Comparison of ENCODE assay signal across 20 cellular contexts in genomic region chr17:9080296-9080914, GRCh38. TPM values are rescaled to one million over a fixed set of nuclear protein-coding genes. Genes with fewer than 3 reads are reported as not detected.
DNase-seq lines count a peak whose midpoint lies in the region; ATAC-seq, FAIRE-seq and TF ChIP-seq lines count a peak whose summit lies in the region.
"Had no signal": no experiment of that assay in that cellular context is flagged by ENCODE, and none has a peak within 500 bp of the region (broad histone marks: within the 10 kb centered on the region; RNA-seq: fewer than 3 reads in every experiment).

No MANE protein-coding gene starts in this region.

- H3K36me3 ChIP-seq in small intestine (ENCODE audit: control insufficient read depth in 2 of 2, insufficient read depth in 2 of 2, low read length in 2 of 2), result no peaks in the 10 kb centered on the region
- H3K36me3 ChIP-seq in testis (ENCODE audit: low read depth, missing control alignments), result no peaks in the 10 kb centered on the region
- H3K36me3 ChIP-seq: BLaER1, cardiac muscle cell, lower lobe of right lung, right atrium auricular region had no signal

- H3K27ac ChIP-seq in small intestine (ENCODE audit: low read depth in 1 of 2, low read length in 1 of 2) (no peak overlapping the region), testis (no peak overlapping the region)
- H3K27ac ChIP-seq: cardiac muscle cell, epithelial cell of prostate, hepatocyte, lower lobe of right lung, right atrium auricular region had no signal

- peaks cover 2% of the 10 kb centered on the region for H3K4me1 Mint-ChIP-seq in activated CD4-positive, alpha-beta T cell treated with anti-CD3 and anti-CD28 coated beads, Interleukin-2, amount 10 ng/mL, durations not matched to agents 7 days and 5 days
- H3K4me1 Mint-ChIP-seq in activated CD4-positive, alpha-beta memory T cell treated with anti-CD3 and anti-CD28 coated beads for 36 hours (ENCODE audit: low read depth), result peaks cover 3% of the 10 kb centered on the region
- peaks cover 4% of the 10 kb centered on the region for H3K4me1 Mint-ChIP-seq in endothelial cell (ENCODE audit: unreplicated experiment)

- CTCF ChIA-PET in activated CD4-positive, alpha-beta T cell treated with anti-CD3 and anti-CD28 coated beads, Interleukin-2, amount 10 ng/mL, durations not matched to agents 7 days and 5 days (lab: Charles Lee), result interaction anchor here (1.1 kb wide), 1 partner anchor 12 kb away, joined by 3 read pairs; no protein-coding TSS in a partner anchor
- CTCF ChIA-PET in activated CD4-positive, alpha-beta memory T cell treated with anti-CD3 and anti-CD28 coated beads for 36 hours (lab: Charles Lee), result no interaction called here

- H3K4me3 Mint-ChIP-seq in activated CD4-positive, alpha-beta T cell treated with anti-CD3 and anti-CD28 coated beads, Interleukin-2, amount 10 ng/mL, durations not matched to agents 7 days and 5 days, result no peak overlapping the region
- H3K4me3 Mint-ChIP-seq in activated CD4-positive, alpha-beta memory T cell treated with anti-CD3 and anti-CD28 coated beads for 36 hours, result no peak overlapping the region
- no peak overlapping the region for H3K4me3 Mint-ChIP-seq in endothelial cell (ENCODE audit: unreplicated experiment)
- H3K4me3 Mint-ChIP-seq: dendritic cell treated with granulocyte-macrophage colony-stimulating factor and Interleukin-4, amounts not matched to agents 40 ng/mL and 50 ng/mL, for 4 days had no signal

- POLR2A ChIA-PET in activated CD4-positive, alpha-beta T cell treated with anti-CD3 and anti-CD28 coated beads, Interleukin-2, amount 10 ng/mL, durations not matched to agents 7 days and 5 days (lab: Charles Lee), result no interaction called here
- POLR2A ChIA-PET in activated CD4-positive, alpha-beta memory T cell treated with anti-CD3 and anti-CD28 coated beads for 36 hours (lab: Charles Lee), result no interaction called here

- DNase-seq in activated CD4-positive, alpha-beta T cell treated with anti-CD3 and anti-CD28 coated beads, Interleukin-2, amount 10 ng/mL, durations not matched to agents 7 days and 5 days, result no peak
- no peak for DNase-seq in activated CD4-positive, alpha-beta T cell treated with anti-CD3 and anti-CD28 coated beads, Interleukin-2, amount 50 U/mL, for 4 hours
- DNase-seq in activated CD4-positive, alpha-beta memory T cell treated with anti-CD3 and anti-CD28 coated beads for 36 hours, result no peak
- DNase-seq in endothelial cell (ENCODE audit: low spot score), result no peak
- peak; percentile 85 for DNase-seq in small intestine
- no peak for DNase-seq in testis
- DNase-seq: amniotic stem cell, lower lobe of right lung, NCI-H1436 treated with DMSO at 0.1 percent for 48 hours, NCI-H69, substantia nigra had no signal

- no peak for FAIRE-seq in small intestine (lab: Jason Lieb, UNC)

- no peaks in the 10 kb centered on the region for H3K36me3 Mint-ChIP-seq in activated CD4-positive, alpha-beta T cell treated with anti-CD3 and anti-CD28 coated beads, Interleukin-2, amount 10 ng/mL, durations not matched to agents 7 days and 5 days (ENCODE audit: low read depth)
- H3K36me3 Mint-ChIP-seq in activated CD4-positive, alpha-beta memory T cell treated with anti-CD3 and anti-CD28 coated beads for 36 hours, result no peaks in the 10 kb centered on the region
- H3K36me3 Mint-ChIP-seq in endothelial cell (ENCODE audit: low read depth, unreplicated experiment), result peaks cover 7% of the 10 kb centered on the region

- H3K4me1 ChIP-seq in small intestine (ENCODE audit: control insufficient read depth in 2 of 2, insufficient read depth in 1 of 2, low read depth in 1 of 2, low read length in 1 of 2) (peaks cover 2 to 5% of the 10 kb centered on the region in 2 donors), testis (no peaks in the 10 kb centered on the region)
- H3K4me1 ChIP-seq: lower lobe of right lung had no signal

- no peaks in the 10 kb centered on the region for H3K9me3 ChIP-seq in small intestine (ENCODE audit: control insufficient read depth, low read depth)
- no peaks in the 10 kb centered on the region for H3K9me3 ChIP-seq in testis
- H3K9me3 ChIP-seq: lower lobe of right lung, right atrium auricular region had no signal

- H3K27ac Mint-ChIP-seq in activated CD4-positive, alpha-beta T cell treated with anti-CD3 and anti-CD28 coated beads, Interleukin-2, amount 10 ng/mL, durations not matched to agents 7 days and 5 days, result peak overlapping the region; percentile 85
- H3K27ac Mint-ChIP-seq in activated CD4-positive, alpha-beta memory T cell treated with anti-CD3 and anti-CD28 coated beads for 36 hours, result peak overlapping the region; percentile 5
- peak overlapping the region; percentile 34 for H3K27ac Mint-ChIP-seq in endothelial cell (ENCODE audit: unreplicated experiment)
- H3K27ac Mint-ChIP-seq: dendritic cell treated with granulocyte-macrophage colony-stimulating factor and Interleukin-4, amounts not matched to agents 40 ng/mL and 50 ng/mL, for 4 days had no signal

- peaks cover 14% of the 10 kb centered on the region for H3K9me3 Mint-ChIP-seq in activated CD4-positive, alpha-beta T cell treated with anti-CD3 and anti-CD28 coated beads, Interleukin-2, amount 10 ng/mL, durations not matched to agents 7 days and 5 days
- peaks cover 3% of the 10 kb centered on the region for H3K9me3 Mint-ChIP-seq in activated CD4-positive, alpha-beta memory T cell treated with anti-CD3 and anti-CD28 coated beads for 36 hours
- peaks cover 4% of the 10 kb centered on the region for H3K9me3 Mint-ChIP-seq in endothelial cell (ENCODE audit: unreplicated experiment)

- ATAC-seq in HG02885 (IDR thresholded peaks at IDR 0.05; ENCODE audit: poor library complexity, unreplicated experiment), result no peak
- no peak for ATAC-seq in HG03135 (IDR thresholded peaks at IDR 0.05; ENCODE audit: unreplicated experiment)
- ATAC-seq: lower lobe of right lung had no signal

- no peaks in the 10 kb centered on the region for H3K27me3 ChIP-seq in small intestine (ENCODE audit: control insufficient read depth in 2 of 2, insufficient read depth in 2 of 2, low read length in 2 of 2)
- no peaks in the 10 kb centered on the region for H3K27me3 ChIP-seq in testis
- H3K27me3 ChIP-seq: right atrium auricular region had no signal

- no peaks in the 10 kb centered on the region for H3K27me3 Mint-ChIP-seq in activated CD4-positive, alpha-beta T cell treated with anti-CD3 and anti-CD28 coated beads, Interleukin-2, amount 10 ng/mL, durations not matched to agents 7 days and 5 days
- H3K27me3 Mint-ChIP-seq in activated CD4-positive, alpha-beta memory T cell treated with anti-CD3 and anti-CD28 coated beads for 36 hours, result no peaks in the 10 kb centered on the region
- H3K27me3 Mint-ChIP-seq in endothelial cell (ENCODE audit: unreplicated experiment), result peaks cover 4% of the 10 kb centered on the region

- TF ChIP-seq POLR2A in testis (IDR thresholded peaks at IDR 0.05), result no peak

- intact Hi-C loops in activated CD4-positive, alpha-beta memory T cell treated with anti-CD3 and anti-CD28 coated beads for 36 hours (cut with micrococcal nuclease), result no loop called here
- intact Hi-C loops in testis (cut with DNase I; ENCODE audit: low total_unique reads), result no loop called here

- TF ChIP-seq CTCF in endothelial cell (IDR thresholded peaks at IDR 0.05; ENCODE audit: unreplicated experiment) (no peak), testis (IDR thresholded peaks at IDR 0.05) (no peak)

- WGBS in small intestine, 3 donors, result 56 to 75% (median 68%) methylated on average over 7 of the region's 7 CpGs
- WGBS in testis, 2 donors, result 77 to 83% methylated on average over 7 of the region's 7 CpGs

- H3K4me3 ChIP-seq in small intestine (ENCODE audit: low read depth in 1 of 2, low read length in 2 of 2), result no peak overlapping the region
- no peak overlapping the region for H3K4me3 ChIP-seq in testis
- H3K4me3 ChIP-seq: BLaER1, cardiac muscle cell, hepatocyte, lower lobe of right lung, right atrium auricular region had no signal

RNA-seq across cellular contexts. Expression of gene NTN1, which starts 59.1 kb away (rescaled TPM):
- under 1 TPM; 0.02 to 0.10 TPM for total RNA-seq in activated CD4-positive, alpha-beta T cell treated with anti-CD3 and anti-CD28 coated beads, Interleukin-2, amount 10 ng/mL, durations not matched to agents 7 days and 5 days
- total RNA-seq in activated CD4-positive, alpha-beta memory T cell treated with anti-CD3 and anti-CD28 coated beads for 36 hours, result under 1 TPM; 0.29 to 0.31 TPM
- total RNA-seq in endothelial cell (ENCODE audit: unreplicated experiment), result 6.6 TPM
- polyA plus RNA-seq in small intestine, result 10 to 100 TPM in 1 of 3 donors, 1 to 10 TPM in 1, under 1 TPM in 1; 0.22 to 13.2 (median 1.1) TPM
- 1 to 10 TPM; 7.6 to 8.8 TPM for total RNA-seq in testis
- 4.8 TPM for polyA plus RNA-seq in testis (ENCODE audit: insufficient read depth, low read depth, low replicate concordance)
- polyA plus RNA-seq: IgD-negative memory B cell had no signal

Comparison
In these comparisons a context has a peak if more than half of its experiments do, and no peak if none do; other contexts are left out.
1. H3K27ac Mint-ChIP-seq: peak in every context shown above with its lines; median percentile 85 in activated CD4-positive, alpha-beta T cell treated with anti-CD3 and anti-CD28 coated beads, Interleukin-2, amount 10 ng/mL, durations not matched to agents 7 days and 5 days; 34 in endothelial cell; 5 in activated CD4-positive, alpha-beta memory T cell treated with anti-CD3 and anti-CD28 coated beads for 36 hours.